18 cellular contexts compared by ENCODE assay signal in the genomic region with DNA sequence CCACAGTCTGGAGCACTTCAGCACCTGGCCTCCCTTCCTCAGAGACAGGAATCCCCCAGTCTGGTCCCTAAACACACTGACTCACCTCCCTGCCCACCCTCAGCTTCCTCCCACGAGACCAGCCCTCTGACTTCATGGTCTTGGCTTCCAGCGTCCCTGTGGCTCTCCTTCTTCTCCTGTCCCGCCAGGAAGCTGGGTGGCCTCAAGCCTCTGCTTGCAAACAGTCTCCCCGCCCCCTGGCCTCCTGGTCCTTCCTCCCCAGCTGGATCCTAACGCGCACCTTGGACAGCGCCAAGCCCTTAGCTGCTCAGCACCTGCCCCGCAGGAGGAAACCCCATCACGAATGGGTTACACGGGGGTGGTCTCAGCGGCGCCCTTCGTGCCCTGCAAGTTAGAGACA. TPM values are rescaled to one million over a fixed set of nuclear protein-coding genes. Genes with fewer than 3 reads are reported as not detected.
DNase-seq lines count a peak whose midpoint lies in the region; ATAC-seq and TF ChIP-seq lines count a peak whose summit lies in the region.
"Had no signal": no experiment of that assay in that cellular context is flagged by ENCODE, and none has a peak within 500 bp of the region (broad histone marks: within the 10 kb centered on the region; RNA-seq: fewer than 3 reads in every experiment).

No MANE protein-coding gene starts in this region.

- H3K4me1 Mint-ChIP-seq in natural killer cell treated with Interleukin-12 subunit alpha and Interleukin-12 subunit beta and Interleukin-15 and Interleukin-18, amount 100 ng/mL, for 72 hours (ENCODE audit: low read depth in 2 of 2), result peaks cover 40 to 56% of the 10 kb centered on the region in 2 donors

- H3K27me3 Mint-ChIP-seq in natural killer cell treated with Interleukin-12 subunit alpha and Interleukin-12 subunit beta and Interleukin-15 and Interleukin-18, amount 100 ng/mL, for 72 hours, result peaks cover 0 to 6% of the 10 kb centered on the region in 2 donors
- H3K27me3 Mint-ChIP-seq: CD4-positive, alpha-beta T cell had no signal

- no peak overlapping the region for H3K27ac ChIP-seq in mammary epithelial cell (ENCODE audit: insufficient read depth, low read depth, low read length)
- H3K27ac ChIP-seq: PC-9, thyroid gland had no signal

- H3K4me2 ChIP-seq in mammary epithelial cell (ENCODE audit: insufficient read depth, low read depth, low read length), result no peak overlapping the region
- H3K4me2 ChIP-seq: PC-9 had no signal

- peaks cover 14% of the 10 kb centered on the region for H3K36me3 Mint-ChIP-seq in natural killer cell treated with Interleukin-12 subunit alpha and Interleukin-12 subunit beta and Interleukin-15 and Interleukin-18, amount 100 ng/mL, for 72 hours

- H3K27ac Mint-ChIP-seq in natural killer cell treated with Interleukin-12 subunit alpha and Interleukin-12 subunit beta and Interleukin-15 and Interleukin-18, amount 100 ng/mL, for 72 hours, result peak overlapping the region; percentile 76 to 96
- H3K27ac Mint-ChIP-seq: CD4-positive, alpha-beta T cell had no signal

- no peaks in the 10 kb centered on the region for H3K9me3 ChIP-seq in mammary epithelial cell (replicated peaks; ENCODE audit: insufficient read depth, low read length)
- H3K9me3 ChIP-seq: thyroid gland had no signal

- peak; percentile 72 for DNase-seq in Daoy (ENCODE audit: low read depth)
- DNase-seq in H7, result peak; percentile 64
- DNase-seq in mammary epithelial cell, result peak; percentile 25
- DNase-seq in natural killer cell treated with Interleukin-12 subunit alpha and Interleukin-12 subunit beta and Interleukin-15 and Interleukin-18, amount 100 ng/mL, for 72 hours (ENCODE audit: low spot score), result no peak
- no peak for DNase-seq in midbrain (lab: John Stamatoyannopoulos, UW)
- DNase-seq in NCI-H774 (lab: John Stamatoyannopoulos, UW), result no peak
- DNase-seq: activated CD4-positive, alpha-beta T cell treated with anti-CD3 and anti-CD28 coated beads, Interleukin-2, amount 50 U/mL, for 4 hours; activated gamma-delta T cell treated with Interleukin-2 at 50 U/mL for 16 hours; CD4-positive, alpha-beta T cell; kidney; NCI-H1694; NCI-H510A treated with DMSO at 0.1 percent for 48 hours; thyroid gland had no signal

- intact Hi-C loops in mammary epithelial cell (cut with micrococcal nuclease), result no loop called here

- TF ChIP-seq CTCF in mammary epithelial cell (conservative IDR thresholded peaks at IDR 0.05 in 1 of 2, IDR thresholded peaks at IDR 0.05 in 1 of 2; ENCODE audit: extremely low read depth in 1 of 2, insufficient read depth in 1 of 2, low read depth in 1 of 2, low read length in 2 of 2), result no peak

- H3K36me3 ChIP-seq in H7 (replicated peaks; ENCODE audit: control insufficient read depth, insufficient read depth, low read length), result no peaks in the 10 kb centered on the region
- H3K36me3 ChIP-seq in mammary epithelial cell (ENCODE audit: insufficient read depth, low read length), result no peaks in the 10 kb centered on the region
- H3K36me3 ChIP-seq: thyroid gland had no signal

- H3K4me1 ChIP-seq in mammary epithelial cell (ENCODE audit: insufficient read depth, low read length), result peaks cover 9% of the 10 kb centered on the region
- H3K4me1 ChIP-seq: thyroid gland had no signal

- CTCF ChIA-PET in mammary epithelial cell (lab: Charles Lee; ENCODE audit: low non-redundant PET), result interaction anchor here (0.6 to 0.7 kb wide), 2 partner anchors 89 to 319 kb away, joined by 6 to 20 read pairs; a partner anchor contains a TSS

- in situ Hi-C loops in mammary epithelial cell (cut with MboI; ENCODE audit: low sequenced_read_pairs in 2 of 2), result loop anchor here in 1 of 2 donors (10.0 kb wide), 1 partner anchor 109 kb away; no protein-coding TSS in a partner anchor

- no peak for ATAC-seq in natural killer cell treated with Interleukin-12 subunit alpha and Interleukin-12 subunit beta and Interleukin-15 and Interleukin-18, amount 100 ng/mL, for 72 hours
- no peak for ATAC-seq in GM21619 (IDR thresholded peaks at IDR 0.05; ENCODE audit: unreplicated experiment)

- no peaks in the 10 kb centered on the region for H3K9me3 Mint-ChIP-seq in natural killer cell treated with Interleukin-12 subunit alpha and Interleukin-12 subunit beta and Interleukin-15 and Interleukin-18, amount 100 ng/mL, for 72 hours
- H3K9me3 Mint-ChIP-seq: CD4-positive, alpha-beta T cell had no signal

- H3K27me3 ChIP-seq in H7 (ENCODE audit: control insufficient read depth, insufficient read depth, low read length) (no peaks in the 10 kb centered on the region), mammary epithelial cell (ENCODE audit: insufficient read depth, low read length) (no peaks in the 10 kb centered on the region)
- H3K27me3 ChIP-seq: thyroid gland had no signal

- H3K4me3 ChIP-seq in H7 (ENCODE audit: insufficient read depth, low read depth, low read length) (no peak overlapping the region), mammary epithelial cell (replicated peaks in 1 of 3; ENCODE audit: insufficient read depth in 1 of 3, low read depth in 2 of 3, low read length in 3 of 3) (no peak overlapping the region)
- H3K4me3 ChIP-seq: PC-9, thyroid gland had no signal

- H2AFZ ChIP-seq in mammary epithelial cell (ENCODE audit: low read depth, low read length), result no peak overlapping the region
- H2AFZ ChIP-seq: PC-9 had no signal

- no peaks in the 10 kb centered on the region for H3K79me2 ChIP-seq in mammary epithelial cell (ENCODE audit: insufficient read depth, low read length)

- H4K20me1 ChIP-seq in mammary epithelial cell (ENCODE audit: insufficient read depth, low read length), result no peaks in the 10 kb centered on the region

- WGBS in mammary epithelial cell (ENCODE audit: low coverage, missing lambda C conversion rate), result 28% methylated on average over 9 of the region's 13 CpGs

- no peak overlapping the region for H3K9ac ChIP-seq in mammary epithelial cell (ENCODE audit: insufficient read depth, low read length)

- BruUV-seq in mammary epithelial cell (replicated peaks; lab: Mats Ljungman, UMichigan), result no TSS peak

- dilution Hi-C loops in mammary epithelial cell (cut with HindIII; ENCODE audit: low sequenced_read_pairs), result loop anchor here (5.0 kb wide), 3 partner anchors 43 to 187 kb away; a partner anchor contains a TSS

- H3K4me3 Mint-ChIP-seq in natural killer cell treated with Interleukin-12 subunit alpha and Interleukin-12 subunit beta and Interleukin-15 and Interleukin-18, amount 100 ng/mL, for 72 hours, result peak overlapping the region; percentile 68
- H3K4me3 Mint-ChIP-seq: CD4-positive, alpha-beta T cell had no signal

RNA-seq across cellular contexts. Expression of a gene that starts 4.5 kb away (rescaled TPM):
- total RNA-seq in Daoy (2014; rRNA removed; shearing (Covaris generic)), result 0.23 and 1.7 TPM in 2 replicates
- not detected in 2 replicates for total RNA-seq in H7 (2014; rRNA removed; shearing (Covaris generic))
- not detected for total RNA-seq in mammary epithelial cell
- 0.36 TPM for polyA plus RNA-seq in mammary epithelial cell
- not detected for polyA minus RNA-seq in mammary epithelial cell
- 10 to 100 TPM; 24.2 to 53.1 TPM for total RNA-seq in natural killer cell treated with Interleukin-12 subunit alpha and Interleukin-12 subunit beta and Interleukin-15 and Interleukin-18, amount 100 ng/mL, for 72 hours
- total RNA-seq: LHCN-M2, pulmonary artery endothelial cell had no signal

RNA-seq across cellular contexts. Expression of a gene that starts 48.1 kb away (rescaled TPM):
- total RNA-seq in Daoy (2014; rRNA removed; shearing (Covaris generic)), result not detected in 2 replicates
- total RNA-seq in H7 (2014; rRNA removed; shearing (Covaris generic)), result not detected in 2 replicates
- total RNA-seq in mammary epithelial cell, result not detected
- not detected for polyA plus RNA-seq in mammary epithelial cell
- not detected for polyA minus RNA-seq in mammary epithelial cell
- 10 to 100 TPM in 1 of 2 donors, 1 to 10 TPM in 1; 5.0 to 47.9 TPM for total RNA-seq in natural killer cell treated with Interleukin-12 subunit alpha and Interleukin-12 subunit beta and Interleukin-15 and Interleukin-18, amount 100 ng/mL, for 72 hours
- total RNA-seq: LHCN-M2, PC-9 had no signal

RNA-seq across cellular contexts. Expression of a gene that starts 48.5 kb away (rescaled TPM):
- not detected in 2 replicates for total RNA-seq in Daoy (2014; rRNA removed; shearing (Covaris generic))
- 3.8 and 6.8 TPM in 2 replicates for total RNA-seq in H7 (2014; rRNA removed; shearing (Covaris generic))
- not detected for total RNA-seq in mammary epithelial cell
- polyA plus RNA-seq in mammary epithelial cell, result not detected
- not detected for polyA minus RNA-seq in mammary epithelial cell
- not detected for total RNA-seq in natural killer cell treated with Interleukin-12 subunit alpha and Interleukin-12 subunit beta and Interleukin-15 and Interleukin-18, amount 100 ng/mL, for 72 hours
- total RNA-seq: CD4-positive, alpha-beta T cell; LHCN-M2; PC-9; pulmonary artery endothelial cell; T-helper 2 cell treated with Interferon-gamma antibody and Interleukin-4, amounts not matched to agents 100 ng/mL and 5 ng/mL, for 36 hours; thyroid gland had no signal

Comparison
In these comparisons a context has a peak if more than half of its experiments do, and no peak if none do; other contexts are left out.
1. DNase-seq: peak in Daoy (single experiment), H7 (single experiment) and mammary epithelial cell (single experiment); none in natural killer cell treated with Interleukin-12 subunit alpha and Interleukin-12 subunit beta and Interleukin-15 and Interleukin-18, amount 100 ng/mL, for 72 hours (single experiment), midbrain (single experiment) and NCI-H774 (single experiment).